Comparison of ENCODE assay signal across 9 cellular contexts in genomic region chr11:77474509-77475070, GRCh38. TPM values are rescaled to one million over a fixed set of nuclear protein-coding genes. Genes with fewer than 3 reads are reported as not detected.
A peak's percentile ranks its signal among the peaks of the same experiment; 100 is the strongest.
DNase-seq lines count a peak whose midpoint lies in the region; ATAC-seq, FAIRE-seq and TF ChIP-seq lines count a peak whose summit lies in the region.
"Had no signal": no experiment of that assay in that cellular context is flagged by ENCODE, and none has a peak within 500 bp of the region (broad histone marks: within the 10 kb centered on the region; RNA-seq: fewer than 3 reads in every experiment).

No MANE protein-coding gene starts in this region.

- no peak for TF ChIP-seq POLR2A in transverse colon (IDR thresholded peaks at IDR 0.05)
- no peak for TF ChIP-seq POLR2A in H54 (IDR thresholded peaks at IDR 0.05; ENCODE audit: low read depth, low read length)

- TF ChIP-seq CTCF in brain (conservative IDR thresholded peaks at IDR 0.05) = no peak
- no peak for TF ChIP-seq CTCF in transverse colon (IDR thresholded peaks at IDR 0.05)

- H3K4me3 Mint-ChIP-seq in activated naive CD4-positive, alpha-beta T cell treated with anti-CD3 and anti-CD28 coated beads, Interleukin-2, amount 50 U/mL, for 24 hours = peak overlapping the region; percentile 84
- peak overlapping the region; percentile 86 to 96 (median 93) for H3K4me3 Mint-ChIP-seq in brain

- peak overlapping the region; percentile 55 to 93 (median 78) for H3K4me3 ChIP-seq in transverse colon

- H3K36me3 Mint-ChIP-seq in activated naive CD4-positive, alpha-beta T cell treated with anti-CD3 and anti-CD28 coated beads, Interleukin-2, amount 50 U/mL, for 24 hours = no peaks in the 10 kb centered on the region
- H3K36me3 Mint-ChIP-seq in brain = no peaks in the 10 kb centered on the region

- no peaks in the 10 kb centered on the region for H3K36me3 ChIP-seq in transverse colon

- ATAC-seq in HG03457 (IDR thresholded peaks at IDR 0.05; ENCODE audit: unreplicated experiment) = no peak

- no peaks in the 10 kb centered on the region for H3K27me3 ChIP-seq in transverse colon

- H3K27ac ChIP-seq in transverse colon = peak overlapping the region; percentile 89 to 94 (median 91)

- DNase-seq in activated naive CD4-positive, alpha-beta T cell (lab: John Stamatoyannopoulos, UW) = no peak
- peak; percentile 17 for DNase-seq in medulla oblongata (ENCODE audit: extremely low spot score)
- DNase-seq in transverse colon = no peak
- no peak for DNase-seq in NCI-H1417 treated with DMSO at 0.1 percent for 48 hours (lab: John Stamatoyannopoulos, UW)
- no peak for DNase-seq in H54 (ENCODE audit: insufficient read length, low spot score)
- DNase-seq: GF-D8 had no signal

- no peaks in the 10 kb centered on the region for H3K9me3 ChIP-seq in transverse colon

- FAIRE-seq in H54 (lab: Jason Lieb, UNC) = no peak

- WGBS in transverse colon (ENCODE audit: low coverage in 1 of 2), 2 donors = 14 to 23% methylated on average over 10 to 17 of the region's 17 CpGs

- in situ Hi-C loops in transverse colon (cut with MboI; ENCODE audit: low pct_ligation_motif_present in 1 of 4, low pct_unique_long_range_greater_than_20kb in 1 of 4, low sequenced_read_pairs in 3 of 4) = no loop called here

- peaks cover 5 to 41% (median 21%) of the 10 kb centered on the region in 4 donors for H3K4me1 ChIP-seq in transverse colon

- H3K27ac Mint-ChIP-seq in activated naive CD4-positive, alpha-beta T cell treated with anti-CD3 and anti-CD28 coated beads, Interleukin-2, amount 50 U/mL, for 24 hours = peak overlapping the region; percentile 88
- peak overlapping the region; percentile 91 to 99 (median 96) for H3K27ac Mint-ChIP-seq in brain

- H3K27me3 Mint-ChIP-seq in activated naive CD4-positive, alpha-beta T cell treated with anti-CD3 and anti-CD28 coated beads, Interleukin-2, amount 50 U/mL, for 24 hours = no peaks in the 10 kb centered on the region
- peaks cover 3% of the 10 kb centered on the region for H3K27me3 Mint-ChIP-seq in brain

- no peak for TF ChIP-seq EP300 in transverse colon (IDR thresholded peaks at IDR 0.05; ENCODE audit: low read depth)

- H3K4me1 Mint-ChIP-seq in activated naive CD4-positive, alpha-beta T cell treated with anti-CD3 and anti-CD28 coated beads, Interleukin-2, amount 50 U/mL, for 24 hours = peaks cover 12% of the 10 kb centered on the region
- peaks cover 35% of the 10 kb centered on the region for H3K4me1 Mint-ChIP-seq in brain

- no peaks in the 10 kb centered on the region for H3K9me3 Mint-ChIP-seq in activated naive CD4-positive, alpha-beta T cell treated with anti-CD3 and anti-CD28 coated beads, Interleukin-2, amount 50 U/mL, for 24 hours
- H3K9me3 Mint-ChIP-seq in brain = peaks cover 0 to 4% (median 0%) of the 10 kb centered on the region in 5 experiments

- intact Hi-C loops in transverse colon (cut with DNase I; ENCODE audit: low total_unique reads) = no loop called here

RNA-seq across cellular contexts. Expression of gene PAK1, which starts 0.7 kb away (rescaled TPM):
- polyA plus RNA-seq in brain (ENCODE audit: insufficient read depth, low read depth, low replicate concordance) = 62.6 TPM
- total RNA-seq in transverse colon = 100 to 1,000 TPM; 104 to 222 (median 128) TPM
